1 cellular context compared by ENCODE assay signal in genomic region chr16:74465851-74466685, GRCh38.
TF ChIP-seq lines count a peak whose summit lies in the region.

No MANE protein-coding gene starts in this region.

TF ChIP-seq in GM23338, 12 proteins besides CTCF, POLR2A, EP300 and RAD21:
- no peak for TF ChIP-seq ZNF462 (CRISPR knock-in tag; IDR thresholded peaks at IDR 0.05)
